1 cellular context compared by ENCODE assay signal in the genomic region with DNA sequence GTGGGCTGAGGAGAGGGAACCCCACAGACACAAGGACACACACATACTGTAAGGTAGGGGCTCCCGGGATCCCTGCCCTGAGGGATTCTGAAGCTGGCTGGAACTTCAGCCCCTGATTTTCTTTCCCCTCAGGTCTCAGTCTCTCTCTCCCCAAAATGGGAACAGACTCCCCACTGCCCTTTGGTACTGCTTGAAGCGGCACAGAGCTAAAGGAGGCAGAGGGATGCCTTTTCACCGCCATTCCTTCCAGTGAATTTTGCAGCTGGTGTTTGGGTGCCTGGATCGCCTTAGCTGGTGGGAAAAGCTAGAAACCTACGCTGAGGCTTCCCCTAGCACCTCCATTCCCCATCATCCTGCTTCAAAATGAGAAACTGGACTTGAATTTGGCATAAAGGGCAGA.
TF ChIP-seq lines count a peak whose summit lies in the region.

No MANE protein-coding gene starts in this region.

TF ChIP-seq in GM23338, 12 proteins besides CTCF, POLR2A, EP300 and RAD21:
- TF ChIP-seq EZH2phosphoT487 (IDR thresholded peaks at IDR 0.05; ENCODE audit: unreplicated experiment) (no peak), ZNF331 (CRISPR knock-in tag; IDR thresholded peaks at IDR 0.05; ENCODE audit: low read depth) (no peak)
